16 cellular contexts compared by ENCODE assay signal in the genomic region with DNA sequence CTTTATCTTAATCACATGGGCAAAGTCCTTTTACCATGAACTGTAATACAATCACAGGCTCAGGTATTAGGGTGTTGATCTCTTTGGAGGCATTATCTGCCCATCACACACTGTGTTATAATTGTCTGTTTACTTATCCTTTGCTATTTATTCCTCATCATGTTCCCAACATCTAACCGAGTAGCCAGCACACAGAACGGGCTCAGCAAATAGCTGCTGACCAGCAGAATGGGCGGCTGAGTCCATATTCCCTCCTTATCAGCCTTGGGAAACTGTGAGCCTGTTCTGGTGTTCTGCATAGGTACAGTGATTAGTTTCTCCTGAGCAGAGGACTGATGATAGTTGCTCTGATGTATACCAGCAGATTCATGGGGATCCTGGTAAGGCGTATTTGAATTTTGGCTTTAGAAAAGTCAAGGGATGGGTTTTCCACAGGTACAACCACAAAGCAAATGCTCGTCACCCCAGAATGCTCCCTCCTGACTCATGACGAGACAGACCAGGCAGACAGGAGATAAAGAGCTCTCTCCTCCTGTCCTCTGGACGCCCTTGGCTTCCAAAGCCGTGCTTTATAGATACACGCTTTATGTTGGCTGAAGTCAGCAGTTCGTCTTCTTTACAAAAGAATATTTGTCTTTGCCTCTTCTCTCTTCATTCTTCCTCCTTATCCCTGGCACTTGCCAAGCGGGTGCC.
"Had no signal": no experiment of that assay in that cellular context is flagged by ENCODE, and none has a peak within 500 bp of the region (broad histone marks: within the 10 kb centered on the region; RNA-seq: fewer than 3 reads in every experiment).

No MANE protein-coding gene starts in this region.

- DNase-seq: activated CD4-positive, alpha-beta T cell treated with anti-CD3 and anti-CD28 coated beads, Interleukin-2, amount 10 ng/mL, durations not matched to agents 7 days and 5 days; activated CD4-positive, CD25-positive, alpha-beta regulatory T cell; activated CD8-positive, alpha-beta memory T cell treated with anti-CD3 and anti-CD28 coated beads, Interleukin-2, amount 50 U/mL, for 48 hours; activated gamma-delta T cell treated with Interleukin-2 at 50 U/mL for 16 hours; activated T-cell treated with anti-CD3 and anti-CD28 coated beads, Interleukin-2, amount 50 U/mL, for 72 hours; brain microvascular endothelial cell; cerebellar nuclear complex; effector memory CD8-positive, alpha-beta T cell; natural killer cell; nucleus accumbens; stimulated activated naive B cell treated with anti-CD40 and anti-IgM and Interleukin-4, amounts not matched to agents 10 μg/mL and 1 μg/mL and 100 μg/mL, for 72 hours; SW 1271 had no signal

- H3K27me3 ChIP-seq: brain microvascular endothelial cell, heart right ventricle, tibial artery had no signal

- H3K4me1 Mint-ChIP-seq: activated CD4-positive, alpha-beta T cell treated with anti-CD3 and anti-CD28 coated beads, Interleukin-2, amount 10 ng/mL, durations not matched to agents 7 days and 5 days; natural killer cell; stimulated activated naive B cell treated with anti-CD40 and anti-IgM and Interleukin-4, amounts not matched to agents 10 μg/mL and 1 μg/mL and 100 μg/mL, for 72 hours had no signal

- H3K27ac Mint-ChIP-seq: activated CD4-positive, alpha-beta T cell treated with anti-CD3 and anti-CD28 coated beads, Interleukin-2, amount 10 ng/mL, durations not matched to agents 7 days and 5 days; activated naive CD8-positive, alpha-beta T cell; activated T-cell treated with anti-CD3 and anti-CD28 coated beads, Interleukin-2, amount 50 U/mL, for 72 hours; effector memory CD8-positive, alpha-beta T cell; natural killer cell; stimulated activated naive B cell treated with anti-CD40 and anti-IgM and Interleukin-4, amounts not matched to agents 10 μg/mL and 1 μg/mL and 100 μg/mL, for 72 hours had no signal

- ATAC-seq: activated T-cell treated with anti-CD3 and anti-CD28 coated beads, Interleukin-2, amount 50 U/mL, for 72 hours; effector memory CD8-positive, alpha-beta T cell; natural killer cell; stimulated activated naive B cell treated with anti-CD40 and anti-IgM and Interleukin-4, amounts not matched to agents 10 μg/mL and 1 μg/mL and 100 μg/mL, for 72 hours had no signal

- H3K4me3 Mint-ChIP-seq: activated CD4-positive, alpha-beta T cell treated with anti-CD3 and anti-CD28 coated beads, Interleukin-2, amount 10 ng/mL, durations not matched to agents 7 days and 5 days; activated naive CD8-positive, alpha-beta T cell; activated T-cell treated with anti-CD3 and anti-CD28 coated beads, Interleukin-2, amount 50 U/mL, for 72 hours; effector memory CD8-positive, alpha-beta T cell; natural killer cell; stimulated activated naive B cell treated with anti-CD40 and anti-IgM and Interleukin-4, amounts not matched to agents 10 μg/mL and 1 μg/mL and 100 μg/mL, for 72 hours had no signal

- H3K4me1 ChIP-seq: gastroesophageal sphincter had no signal

- H3K36me3 ChIP-seq: brain microvascular endothelial cell, gastroesophageal sphincter, heart right ventricle, tibial artery had no signal

- H3K9me3 ChIP-seq: gastroesophageal sphincter, heart right ventricle, tibial artery had no signal

- H3K36me3 Mint-ChIP-seq: activated naive CD8-positive, alpha-beta T cell; natural killer cell; stimulated activated naive B cell treated with anti-CD40 and anti-IgM and Interleukin-4, amounts not matched to agents 10 μg/mL and 1 μg/mL and 100 μg/mL, for 72 hours had no signal

- H3K27ac ChIP-seq: brain microvascular endothelial cell, gastroesophageal sphincter, tibial artery had no signal

- H3K9me3 Mint-ChIP-seq: effector memory CD8-positive, alpha-beta T cell; natural killer cell had no signal

- H3K4me3 ChIP-seq: gastroesophageal sphincter, heart right ventricle, tibial artery had no signal
